In the genomic region with DNA sequence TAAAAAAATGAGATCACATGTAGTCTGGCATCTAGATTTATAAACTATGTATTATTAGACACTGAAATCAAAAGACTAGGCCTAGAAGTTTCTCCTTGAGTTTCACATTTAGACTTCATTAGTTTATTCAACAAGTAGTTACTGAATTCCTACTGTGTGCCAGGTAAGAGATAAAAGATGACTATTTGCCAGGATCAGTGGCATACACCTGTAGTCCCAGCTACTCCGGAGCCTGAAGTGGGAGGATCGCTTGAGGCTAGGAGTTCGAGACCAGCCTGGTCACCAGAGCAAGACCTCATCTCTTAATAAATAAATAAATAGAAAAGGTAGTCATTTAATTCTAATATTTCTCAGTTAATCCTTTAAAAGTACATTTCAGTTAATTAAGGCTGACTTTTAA, we compare ENCODE assay signal across 16 cellular contexts. TPM values are rescaled to one million over a fixed set of nuclear protein-coding genes. Genes with fewer than 3 reads are reported as not detected.
DNase-seq lines count a peak whose midpoint lies in the region; TF ChIP-seq lines count a peak whose summit lies in the region.
"Had no signal": no experiment of that assay in that cellular context is flagged by ENCODE, and none has a peak within 500 bp of the region (broad histone marks: within the 10 kb centered on the region; RNA-seq: fewer than 3 reads in every experiment).

No MANE protein-coding gene starts in this region.

- peaks cover 21% of the 10 kb centered on the region for H3K36me3 Mint-ChIP-seq in chondrocyte (ENCODE audit: low read depth)

- no peak overlapping the region for H3K9ac ChIP-seq in parathyroid adenoma

- no peaks in the 10 kb centered on the region for H3K27me3 Mint-ChIP-seq in chondrocyte (ENCODE audit: low read depth)

- H2AFZ ChIP-seq in parathyroid adenoma, result no peak overlapping the region

- peaks cover 42% of the 10 kb centered on the region for H3K79me2 ChIP-seq in parathyroid adenoma

- H3K36me3 ChIP-seq in MG63 (peaks cover 31% of the 10 kb centered on the region), parathyroid adenoma (ENCODE audit: control insufficient read depth, insufficient read depth, low read length) (no peaks in the 10 kb centered on the region)

- peak overlapping the region; percentile 98 for H3K27ac ChIP-seq in parathyroid adenoma
- H3K27ac ChIP-seq: thyroid gland had no signal

- H3K4me3 ChIP-seq in GM08714 (ENCODE audit: low read length) (peak overlapping the region; percentile 41; the same call in 1 of the 2 replicates), MG63 (peak overlapping the region; percentile 90; the same call in 1 of the 2 replicates), parathyroid adenoma (ENCODE audit: low read depth, low read length) (no peak overlapping the region)
- H3K4me3 ChIP-seq: thyroid gland had no signal

- no peaks in the 10 kb centered on the region for H3K9me3 Mint-ChIP-seq in chondrocyte (ENCODE audit: low read depth)

- peak overlapping the region; percentile 74 for H3K27ac Mint-ChIP-seq in chondrocyte (ENCODE audit: unreplicated experiment)

- no peak for DNase-seq in MG63
- DNase-seq in chondrocyte (ENCODE audit: low spot score), result no peak
- DNase-seq in stimulated activated naive CD4-positive, alpha-beta T cell (lab: John Stamatoyannopoulos, UW), result no peak
- no peak for DNase-seq in T1000 (lab: John Stamatoyannopoulos, UW)
- no peak for DNase-seq in HuH-7.5 (ENCODE audit: low spot score)
- DNase-seq: activated CD4-positive, CD25-positive, alpha-beta regulatory T cell; activated gamma-delta T cell treated with Interleukin-2 at 50 U/mL for 16 hours; cerebellar nuclear complex; DMS153; HCEC 1CT; NK-92 treated with Interleukin-12 subunit alpha and Interleukin-12 subunit beta, amount 100 ng/mL, for 24 hours; right cardiac atrium; thyroid gland had no signal

- TF ChIP-seq CTCF in chondrocyte (IDR thresholded peaks at IDR 0.05), result no peak
- no peak for TF ChIP-seq CTCF in parathyroid adenoma (IDR thresholded peaks at IDR 0.05)

- H3K27me3 ChIP-seq in MG63 (no peaks in the 10 kb centered on the region), parathyroid adenoma (ENCODE audit: control insufficient read depth, insufficient read depth, low read length) (no peaks in the 10 kb centered on the region)
- H3K27me3 ChIP-seq: esophagus muscularis mucosa, thyroid gland had no signal

- H3K4me3 Mint-ChIP-seq in chondrocyte (ENCODE audit: unreplicated experiment), result peak overlapping the region; percentile 94

- peaks cover 24% of the 10 kb centered on the region for H3K4me1 ChIP-seq in parathyroid adenoma

- H3K4me1 Mint-ChIP-seq in chondrocyte (ENCODE audit: low read depth), result peaks cover 49% of the 10 kb centered on the region

- no peak overlapping the region for H3K4me2 ChIP-seq in parathyroid adenoma (ENCODE audit: low read length)

- no peaks in the 10 kb centered on the region for H3K9me3 ChIP-seq in MG63
- no peaks in the 10 kb centered on the region for H3K9me3 ChIP-seq in parathyroid adenoma (ENCODE audit: control insufficient read depth, low read length)
- H3K9me3 ChIP-seq: esophagus muscularis mucosa, thyroid gland had no signal

RNA-seq across cellular contexts. Expression of a gene that starts 2.1 kb away (rescaled TPM):
- total RNA-seq in MG63 (2014; rRNA removed; shearing (Covaris generic); ENCODE audit: low replicate concordance), result 31.1 and 37.5 TPM in 2 replicates
- 95.2 to 117 TPM (median 103 TPM) in 3 replicates for total RNA-seq in chondrocyte
